8 cellular contexts compared by ENCODE assay signal in genomic region chr17:18038861-18039534, GRCh38. TPM values are rescaled to one million over a fixed set of nuclear protein-coding genes. Genes with fewer than 3 reads are reported as not detected.
DNase-seq lines count a peak whose midpoint lies in the region; ATAC-seq and TF ChIP-seq lines count a peak whose summit lies in the region.

TSS of gene ATPAF2 (minus strand) at chr17:18039168. CDS start at chr17:18039013, 155 bp downstream.
TSS of gene GID4 (plus strand) at chr17:18039408. CDS start at chr17:18039465, 57 bp downstream.

- H3K27ac ChIP-seq in PC-9 (no peak within 1 kb of the TSS), esophagus (ENCODE audit: low read depth in 2 of 2, low read length in 1 of 2) (peak within 1 kb of the TSS; percentile 68 to 94)

- peak within 1 kb of the TSS; percentile 75 for H3K9ac ChIP-seq in mucosa of stomach (ENCODE audit: low read length)

- no peaks in the 10 kb centered on the region for H4K20me1 ChIP-seq in PC-9 (ENCODE audit: insufficient read depth)

- H3K79me2 ChIP-seq in PC-9 (ENCODE audit: low read depth) = peaks cover 56% of the 10 kb centered on the region

- peak within 1 kb of the TSS; percentile 97 for H3K4me3 Mint-ChIP-seq in activated T-cell treated with anti-CD3 and anti-CD28 coated beads, Interleukin-2, amount 50 U/mL, for 24 hours

- H3K36me3 ChIP-seq in PC-9 (ENCODE audit: low read depth) (no peaks in the 10 kb centered on the region), esophagus (ENCODE audit: control insufficient read depth in 2 of 2, insufficient read depth in 2 of 2, low read length in 1 of 2) (peaks cover 0 to 2% of the 10 kb centered on the region in 2 donors), mucosa of stomach (ENCODE audit: control insufficient read depth, insufficient read depth, low read length) (no peaks in the 10 kb centered on the region)

- H3K9me3 ChIP-seq in PC-9 (ENCODE audit: insufficient read depth, low read depth) (no peaks in the 10 kb centered on the region), esophagus (ENCODE audit: control insufficient read depth in 2 of 2, insufficient read depth in 1 of 2, low read depth in 1 of 2, low read length in 1 of 2) (no peaks in the 10 kb centered on the region), mucosa of stomach (ENCODE audit: control insufficient read depth, low read length) (no peaks in the 10 kb centered on the region)

- H3K36me3 Mint-ChIP-seq in activated T-cell treated with anti-CD3 and anti-CD28 coated beads, Interleukin-2, amount 50 U/mL, for 24 hours (ENCODE audit: low read depth) = peaks cover 21% of the 10 kb centered on the region

- peaks cover 36% of the 10 kb centered on the region for H3K4me1 ChIP-seq in PC-9 (replicated peaks; ENCODE audit: insufficient read depth)
- peaks cover 0 to 13% of the 10 kb centered on the region in 2 donors for H3K4me1 ChIP-seq in esophagus (ENCODE audit: control insufficient read depth in 2 of 2, insufficient read depth in 2 of 2, low read length in 1 of 2)
- H3K4me1 ChIP-seq in mucosa of stomach (ENCODE audit: control insufficient read depth, insufficient read depth, low read length) = peaks cover 16% of the 10 kb centered on the region

- ATAC-seq in GM21717 (IDR thresholded peaks at IDR 0.05; ENCODE audit: unreplicated experiment) = peak; percentile 82

- H3K27ac Mint-ChIP-seq in activated T-cell treated with anti-CD3 and anti-CD28 coated beads, Interleukin-2, amount 50 U/mL, for 24 hours = peak within 1 kb of the TSS; percentile 99

- BruUV-seq in PC-9 (replicated peaks; lab: Mats Ljungman, UMichigan) = no TSS peak

- 0% methylated on average over 59 to 67 of the region's 67 CpGs for WGBS in esophagus, 2 donors

- CTCF ChIA-PET in PC-9 (lab: Charles Lee) = no interaction called here

- no peaks in the 10 kb centered on the region for H3K9me3 Mint-ChIP-seq in activated T-cell treated with anti-CD3 and anti-CD28 coated beads, Interleukin-2, amount 50 U/mL, for 24 hours

- H3K4me1 Mint-ChIP-seq in activated T-cell treated with anti-CD3 and anti-CD28 coated beads, Interleukin-2, amount 50 U/mL, for 24 hours (ENCODE audit: low read depth) = peaks cover 54% of the 10 kb centered on the region

- in situ Hi-C loops in KBM-7 (cut with MboI; ENCODE audit: low pct_unique_long_range_greater_than_20kb, low sequenced_read_pairs) = no loop called here

- POLR2A ChIA-PET in PC-9 (lab: Charles Lee; ENCODE audit: unreplicated experiment) = interaction anchor here (0.6 kb wide), 2 partner anchors 66 kb away, joined by 3 to 5 read pairs; partner anchors contain the start of gene DRC3

- H3K27me3 Mint-ChIP-seq in activated T-cell treated with anti-CD3 and anti-CD28 coated beads, Interleukin-2, amount 50 U/mL, for 24 hours = no peaks in the 10 kb centered on the region

- peak within 1 kb of the TSS; percentile 98 for H2AFZ ChIP-seq in PC-9

- peak within 1 kb of the TSS; percentile 100 for H3K4me2 ChIP-seq in PC-9

- H3K4me3 ChIP-seq in PC-9 (peak within 1 kb of the TSS; percentile 92), esophagus (ENCODE audit: low read depth in 1 of 2, low read length in 2 of 2) (peak within 1 kb of the TSS; percentile 86 to 91), mucosa of stomach (ENCODE audit: low read length) (peak within 1 kb of the TSS; percentile 53)

- peaks cover 19% of the 10 kb centered on the region; the same call in 1 of the 2 replicates for H3F3A ChIP-seq in PC-9 (ENCODE audit: insufficient read depth, low read depth)

- no peaks in the 10 kb centered on the region for H3K27me3 ChIP-seq in PC-9 (ENCODE audit: insufficient read depth, low read depth)
- no peaks in the 10 kb centered on the region for H3K27me3 ChIP-seq in esophagus (ENCODE audit: control insufficient read depth in 1 of 2, insufficient read depth in 2 of 2, low read length in 2 of 2)
- no peaks in the 10 kb centered on the region for H3K27me3 ChIP-seq in mucosa of stomach (ENCODE audit: control insufficient read depth, insufficient read depth, low read length)

- DNase-seq in DMS79 (lab: John Stamatoyannopoulos, UW) (peak; percentile 84), KBM-7 (peak; percentile 100), PC-9 (peak; percentile 94 to 100)
- peak; percentile 99 for DNase-seq in activated T-cell treated with anti-CD3 and anti-CD28 coated beads, Interleukin-2, amount 50 U/mL, for 24 hours
- DNase-seq in stimulated activated CD8-positive, alpha-beta memory T cell treated with anti-CD3 and anti-CD28 coated beads, Interleukin-4, amount 100 ng/mL, for 48 hours = peak; percentile 100

- TF ChIP-seq CTCF in PC-9 (conservative IDR thresholded peaks at IDR 0.05) = no peak

- intact Hi-C loops in PC-9 (cut with micrococcal nuclease; ENCODE audit: unreplicated experiment) = loop anchor here (1.0 to 5.0 kb wide), 3 partner anchors 48 to 217 kb away; partner anchors contain the start of gene DRG2

- H3K9me2 ChIP-seq in PC-9 (ENCODE audit: insufficient read depth) = no peaks in the 10 kb centered on the region

RNA-seq across cellular contexts. Expression of gene ATPAF2, which starts in this region (rescaled TPM):
- 44.5 and 61.7 TPM in 2 replicates for total RNA-seq in PC-9 (2021)
- 10 to 100 TPM; 16.2 to 21.0 TPM for polyA plus RNA-seq in esophagus

RNA-seq across cellular contexts. Expression of gene GID4, which starts in this region (rescaled TPM):
- 16.9 and 19.0 TPM in 2 replicates for total RNA-seq in PC-9 (2021)
- polyA plus RNA-seq in esophagus = 1 to 10 TPM; 6.2 to 7.5 TPM
